ENCODE assay signal across 18 cellular contexts in genomic region chr9:136025481-136025880, GRCh38.
"Had no signal": no experiment of that assay in that cellular context is flagged by ENCODE, and none has a peak within 500 bp of the region (broad histone marks: within the 10 kb centered on the region; RNA-seq: fewer than 3 reads in every experiment).

No MANE protein-coding gene starts in this region.

- H3K4me3 Mint-ChIP-seq: naive thymus-derived CD4-positive, alpha-beta T cell; nephron progenitor cell; stimulated activated naive CD8-positive, alpha-beta T cell treated with anti-CD3 and anti-CD28 coated beads, Interleukin-15, Interleukin-2, amounts not matched to agents 100 ng/mL and 50 ng/mL, for 24 hours had no signal

- H3K36me3 ChIP-seq: upper lobe of right lung, vagina had no signal

- H3K4me1 Mint-ChIP-seq: nephron progenitor cell had no signal

- H3K4me3 ChIP-seq: esophagus squamous epithelium, lung, testis, tibial nerve, upper lobe of right lung, vagina had no signal

- H3K27me3 ChIP-seq: esophagus squamous epithelium, testis, tibial nerve, upper lobe of right lung, vagina had no signal

- H3K27ac Mint-ChIP-seq: naive thymus-derived CD4-positive, alpha-beta T cell; nephron progenitor cell; stimulated activated naive CD8-positive, alpha-beta T cell treated with anti-CD3 and anti-CD28 coated beads, Interleukin-15, Interleukin-2, amounts not matched to agents 100 ng/mL and 50 ng/mL, for 24 hours had no signal

- DNase-seq: cortex of kidney; effector memory CD4-positive, alpha-beta T cell; esophagus squamous epithelium; kidney; left ventricle myocardium superior; mesendoderm; naive thymus-derived CD4-positive, alpha-beta T cell; nephron progenitor cell; small intestine; stimulated activated CD4-positive, alpha-beta T cell treated with anti-CD3 and anti-CD28 coated beads, Interleukin-12 subunit alpha, Interleukin-12 subunit beta, amount 100 ng/mL, for 4 hours; upper lobe of right lung had no signal

- ATAC-seq: left colon; left ventricle myocardium superior; naive thymus-derived CD4-positive, alpha-beta T cell; upper lobe of right lung had no signal

- H3K27ac ChIP-seq: epithelial cell of prostate, vagina had no signal

- H3K9me3 Mint-ChIP-seq: stimulated activated naive CD8-positive, alpha-beta T cell treated with anti-CD3 and anti-CD28 coated beads, Interleukin-15, Interleukin-2, amounts not matched to agents 100 ng/mL and 50 ng/mL, for 24 hours had no signal

- H3K27me3 Mint-ChIP-seq: naive thymus-derived CD4-positive, alpha-beta T cell; stimulated activated naive CD8-positive, alpha-beta T cell treated with anti-CD3 and anti-CD28 coated beads, Interleukin-15, Interleukin-2, amounts not matched to agents 100 ng/mL and 50 ng/mL, for 24 hours had no signal

- FAIRE-seq: kidney, small intestine had no signal
